Comparison of ENCODE assay signal across 19 cellular contexts in the genomic region with DNA sequence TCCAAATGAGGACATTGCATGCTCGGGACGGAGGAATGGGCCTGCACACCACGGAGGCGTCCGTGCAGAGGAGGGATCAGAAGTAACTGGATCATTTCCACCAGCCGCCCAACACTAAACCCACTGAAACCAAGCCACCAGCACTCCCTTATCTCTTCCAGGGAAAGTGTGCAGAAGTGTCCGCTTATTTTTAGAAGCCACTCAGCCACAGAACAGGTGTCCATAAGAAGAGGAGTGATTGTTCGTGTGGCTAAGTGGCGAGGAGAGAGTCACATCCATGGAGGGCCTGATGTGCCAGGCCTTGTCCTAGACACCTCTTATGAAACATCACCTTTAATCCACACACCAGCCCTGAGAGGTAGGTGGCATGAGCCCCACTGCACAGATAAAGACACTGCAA.
"Had no signal": no experiment of that assay in that cellular context is flagged by ENCODE, and none has a peak within 500 bp of the region (broad histone marks: within the 10 kb centered on the region; RNA-seq: fewer than 3 reads in every experiment).

No MANE protein-coding gene starts in this region.

- DNase-seq: activated CD4-positive, alpha-beta T cell treated with anti-CD3 and anti-CD28 coated beads, Interleukin-2, amount 10 ng/mL, durations not matched to agents 7 days and 5 days; activated CD8-positive, alpha-beta T cell treated with anti-CD3 and anti-CD28 coated beads, Interleukin-2, amount 10 ng/mL, durations not matched to agents 7 days and 5 days; activated naive CD4-positive, alpha-beta T cell treated with Interleukin-2 at 50 U/mL for 16 hours; activated naive CD8-positive, alpha-beta T cell treated with anti-CD3 and anti-CD28 coated beads, Interleukin-2, amount 10 ng/mL, durations not matched to agents 7 days and 5 days; activated T-cell treated with anti-CD3 and anti-CD28 coated beads, Interleukin-2, amount 50 U/mL, for 24 hours; amygdala; central memory CD4-positive, alpha-beta T cell; endodermal cell; foreskin fibroblast; hippocampal formation; left colon; mammary epithelial cell; stimulated activated CD4-positive, alpha-beta T cell treated with anti-CD3 and anti-CD28 coated beads, Interleukin-2, amount 100 ng/mL, for 48 hours; stomach; T-helper 1 cell; T-helper 9 cell had no signal

- H3K27ac ChIP-seq: colonic mucosa, epithelial cell of prostate, skin epidermis had no signal

- H3K4me1 ChIP-seq: colonic mucosa had no signal

- H3K27me3 ChIP-seq: colonic mucosa, stomach had no signal

- H3K4me3 ChIP-seq: colonic mucosa, skin epidermis, stomach had no signal

- H3K36me3 ChIP-seq: colonic mucosa, stomach had no signal

- H3K9me3 ChIP-seq: colonic mucosa, stomach had no signal
